Comparison of ENCODE assay signal across 22 cellular contexts in the genomic region with DNA sequence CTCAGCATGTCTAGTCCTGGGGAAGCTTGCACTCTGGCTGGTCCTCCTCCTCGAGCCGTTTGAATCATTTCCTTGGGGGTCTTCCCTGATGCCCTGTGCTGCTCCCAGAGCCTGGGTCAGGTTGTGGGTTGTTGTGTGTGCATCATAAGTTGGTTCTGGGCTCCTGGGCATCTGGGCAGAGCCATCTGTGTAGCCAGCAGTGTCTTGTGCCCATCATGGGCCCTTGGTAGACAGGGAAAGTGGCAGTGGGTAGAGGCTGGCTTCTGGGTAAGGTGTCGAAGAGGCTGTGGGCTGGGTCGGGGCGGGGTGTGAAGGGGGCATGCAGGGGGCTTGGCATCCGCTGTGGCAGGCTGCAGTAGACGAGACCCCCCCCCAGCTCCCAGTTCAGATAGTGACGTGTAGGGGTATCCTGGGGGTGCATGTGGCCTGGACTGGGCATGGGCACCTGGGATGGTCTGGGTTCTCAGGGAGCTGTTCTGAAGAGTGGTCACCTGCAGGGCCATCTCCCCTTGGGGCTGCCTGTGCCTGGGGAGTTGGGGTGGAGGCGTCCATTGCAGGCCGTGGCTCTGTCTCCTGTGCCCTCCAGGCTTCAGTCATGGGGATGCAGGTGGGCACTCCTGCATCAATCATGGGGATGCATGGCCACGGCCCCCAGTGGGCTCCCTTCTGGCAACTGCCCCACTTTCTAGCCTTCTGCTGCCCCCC. TPM values are rescaled to one million over a fixed set of nuclear protein-coding genes. Genes with fewer than 3 reads are reported as not detected.
"Had no signal": no experiment of that assay in that cellular context is flagged by ENCODE, and none has a peak within 500 bp of the region (broad histone marks: within the 10 kb centered on the region; RNA-seq: fewer than 3 reads in every experiment).

No MANE protein-coding gene starts in this region.

- ATAC-seq: activated CD4-positive, alpha-beta T cell treated with anti-CD3 and anti-CD28 coated beads for 36 hours; lower lobe of right lung; natural killer cell treated with Interleukin-12 subunit alpha and Interleukin-12 subunit beta and Interleukin-15 and Interleukin-18, amount 100 ng/mL, for 72 hours; WTC11 had no signal

- H3K27me3 ChIP-seq: adrenal gland, breast epithelium, esophagus squamous epithelium, hepatocyte, tibial nerve, uterus had no signal

- H3K4me1 ChIP-seq: uterus had no signal

- H3K36me3 ChIP-seq: breast epithelium, uterus had no signal

- H3K27me3 Mint-ChIP-seq: activated CD4-positive, alpha-beta T cell treated with anti-CD3 and anti-CD28 coated beads for 36 hours; natural killer cell treated with Interleukin-12 subunit alpha and Interleukin-12 subunit beta and Interleukin-15 and Interleukin-18, amount 100 ng/mL, for 72 hours had no signal

- DNase-seq: activated CD4-positive, alpha-beta T cell treated with anti-CD3 and anti-CD28 coated beads for 36 hours; activated CD4-positive, alpha-beta T cell treated with anti-CD3 and anti-CD28 coated beads, Interleukin-2, amount 50 U/mL, for 48 hours; activated naive CD4-positive, alpha-beta T cell treated with anti-CD3 and anti-CD28 coated beads for 36 hours; adrenal gland; effector CD4-positive, alpha-beta T cell; esophagus squamous epithelium; islet precursor cell; lower lobe of right lung; occipital lobe; retina; stimulated activated CD4-positive, alpha-beta T cell treated with anti-CD3 and anti-CD28 coated beads, Interleukin-15, amount 100 ng/mL, for 24 hours; stimulated activated CD4-positive, alpha-beta T cell treated with anti-CD3 and anti-CD28 coated beads, Interleukin-2, amount 100 ng/mL, for 48 hours; SW 1271; uterus had no signal

- H3K27ac ChIP-seq: breast epithelium, esophagus squamous epithelium, hepatocyte, lower lobe of right lung, skin epidermis, tibial nerve, uterus had no signal

- H3K4me3 Mint-ChIP-seq: activated CD4-positive, alpha-beta T cell treated with anti-CD3 and anti-CD28 coated beads for 36 hours; activated naive CD4-positive, alpha-beta T cell treated with anti-CD3 and anti-CD28 coated beads for 36 hours; natural killer cell treated with Interleukin-12 subunit alpha and Interleukin-12 subunit beta and Interleukin-15 and Interleukin-18, amount 100 ng/mL, for 72 hours; T-helper 2 cell treated with Interferon-gamma antibody and Interleukin-4, amounts not matched to agents 5 μg/mL and 100 μg/mL, for 36 hours; WTC11 had no signal

- H3K27ac Mint-ChIP-seq: activated CD4-positive, alpha-beta T cell treated with anti-CD3 and anti-CD28 coated beads for 36 hours; activated naive CD4-positive, alpha-beta T cell treated with anti-CD3 and anti-CD28 coated beads for 36 hours; T-helper 2 cell treated with Interferon-gamma antibody and Interleukin-4, amounts not matched to agents 5 μg/mL and 100 μg/mL, for 36 hours; WTC11 had no signal

- H3K36me3 Mint-ChIP-seq: natural killer cell treated with Interleukin-12 subunit alpha and Interleukin-12 subunit beta and Interleukin-15 and Interleukin-18, amount 100 ng/mL, for 72 hours had no signal

- H3K4me3 ChIP-seq: adrenal gland, breast epithelium, esophagus squamous epithelium, hepatocyte, lower lobe of right lung, skin epidermis, tibial nerve, uterus had no signal

- H3K9me3 Mint-ChIP-seq: activated naive CD4-positive, alpha-beta T cell treated with anti-CD3 and anti-CD28 coated beads for 36 hours; natural killer cell treated with Interleukin-12 subunit alpha and Interleukin-12 subunit beta and Interleukin-15 and Interleukin-18, amount 100 ng/mL, for 72 hours; T-helper 2 cell treated with Interferon-gamma antibody and Interleukin-4, amounts not matched to agents 5 μg/mL and 100 μg/mL, for 36 hours; WTC11 had no signal

- H3K9me3 ChIP-seq: adrenal gland, breast epithelium, esophagus squamous epithelium, lower lobe of right lung, tibial nerve, uterus had no signal

RNA-seq across cellular contexts. Expression of a gene that starts 26.6 kb away (rescaled TPM):
- total RNA-seq: activated CD4-positive, alpha-beta T cell treated with anti-CD3 and anti-CD28 coated beads for 36 hours; activated naive CD4-positive, alpha-beta T cell treated with anti-CD3 and anti-CD28 coated beads for 36 hours; astrocyte; hepatocyte; occipital lobe; WTC11 had no signal
